Comparison of ENCODE assay signal across 13 cellular contexts in the genomic region with DNA sequence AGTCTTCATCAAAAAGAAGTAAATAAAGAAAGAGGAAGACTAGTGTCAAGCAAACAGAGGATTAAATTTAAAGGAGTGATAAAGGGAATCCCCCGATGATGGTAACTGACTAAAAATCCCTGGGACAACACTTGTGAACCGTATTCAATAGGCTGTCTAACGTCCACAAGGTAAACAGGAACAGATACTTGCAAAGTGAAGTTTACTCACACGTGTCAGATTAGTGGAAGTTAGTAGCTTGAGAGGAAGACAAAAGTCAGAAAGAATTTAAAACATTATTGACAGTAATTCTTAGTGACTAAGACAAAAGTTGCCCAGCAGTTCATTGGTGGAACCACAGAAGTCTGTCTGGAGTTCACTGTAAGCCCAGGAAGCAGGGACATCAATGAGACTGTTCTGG. TPM values are rescaled to one million over a fixed set of nuclear protein-coding genes. Genes with fewer than 3 reads are reported as not detected.
A peak's percentile ranks its signal among the peaks of the same experiment; 100 is the strongest.
DNase-seq lines count a peak whose midpoint lies in the region; ATAC-seq and TF ChIP-seq lines count a peak whose summit lies in the region.
"Had no signal": no experiment of that assay in that cellular context is flagged by ENCODE, and none has a peak within 500 bp of the region (broad histone marks: within the 10 kb centered on the region; RNA-seq: fewer than 3 reads in every experiment).

No MANE protein-coding gene starts in this region.

- CTCF ChIA-PET in activated B cell treated with CpG ODN at 0.5 μM for 24 hours (lab: Charles Lee) = no interaction called here

- H3K27me3 Mint-ChIP-seq in activated B cell treated with CpG ODN at 0.5 μM for 24 hours (no peaks in the 10 kb centered on the region), type B pancreatic cell (no peaks in the 10 kb centered on the region)
- H3K27me3 Mint-ChIP-seq: natural killer cell treated with Interleukin-12 subunit alpha and Interleukin-12 subunit beta and Interleukin-15 and Interleukin-18, amount 100 ng/mL, for 72 hours had no signal

- H3K4me1 Mint-ChIP-seq in activated B cell treated with CpG ODN at 0.5 μM for 24 hours (peaks cover 27% of the 10 kb centered on the region), type B pancreatic cell (ENCODE audit: unreplicated experiment) (peaks cover 9% of the 10 kb centered on the region)
- H3K4me1 Mint-ChIP-seq: H9 had no signal

- POLR2A ChIA-PET in activated B cell treated with CpG ODN at 0.5 μM for 24 hours (lab: Charles Lee) = interaction anchor here (1.5 kb wide), 1 partner anchor 26 kb away, joined by 5 read pairs; no protein-coding TSS in a partner anchor

- in situ Hi-C loops in GM13977 (cut with MboI; ENCODE audit: low pct_unique_long_range_greater_than_20kb, low sequenced_read_pairs, unreplicated experiment) = no loop called here

- H3K36me3 Mint-ChIP-seq in activated B cell treated with CpG ODN at 0.5 μM for 24 hours (ENCODE audit: low read depth) (no peaks in the 10 kb centered on the region), type B pancreatic cell (no peaks in the 10 kb centered on the region)
- H3K36me3 Mint-ChIP-seq: natural killer cell treated with Interleukin-12 subunit alpha and Interleukin-12 subunit beta and Interleukin-15 and Interleukin-18, amount 100 ng/mL, for 72 hours had no signal

- ATAC-seq in GM21367 (IDR thresholded peaks at IDR 0.05; ENCODE audit: unreplicated experiment) = peak; percentile 92
- ATAC-seq in HG03108 (IDR thresholded peaks at IDR 0.05; ENCODE audit: unreplicated experiment) = peak; percentile 92
- ATAC-seq in activated B cell treated with CpG ODN at 0.5 μM for 24 hours (ENCODE audit: low read depth) = peak; percentile 76
- ATAC-seq: gastrocnemius medialis; natural killer cell treated with Interleukin-12 subunit alpha and Interleukin-12 subunit beta and Interleukin-15 and Interleukin-18, amount 100 ng/mL, for 72 hours had no signal

- intact Hi-C loops in activated B cell treated with CpG ODN at 0.5 μM for 24 hours (cut with micrococcal nuclease) = loop anchor here (2.0 to 5.0 kb wide), 2 partner anchors 27 to 352 kb away; no protein-coding TSS in a partner anchor

- DNase-seq in GM13977 (ENCODE audit: low spot score) (peak; percentile 15), activated B cell treated with CpG ODN at 0.5 μM for 24 hours (no peak), type B pancreatic cell (ENCODE audit: extremely low spot score, unreplicated experiment) (no peak), pons (ENCODE audit: low spot score) (no peak), SW 1271 (lab: John Stamatoyannopoulos, UW) (no peak)
- no peak for DNase-seq in activated T-cell treated with anti-CD3 and anti-CD28 coated beads, Interleukin-2, amount 50 U/mL, for 48 hours
- DNase-seq: amygdala, gastrocnemius medialis, H9, NCI-H2171 treated with DMSO at 0.1 percent for 48 hours had no signal

- peak overlapping the region; percentile 36 for H3K4me3 Mint-ChIP-seq in activated B cell treated with CpG ODN at 0.5 μM for 24 hours
- no peak overlapping the region for H3K4me3 Mint-ChIP-seq in type B pancreatic cell
- H3K4me3 Mint-ChIP-seq: H9; natural killer cell treated with Interleukin-12 subunit alpha and Interleukin-12 subunit beta and Interleukin-15 and Interleukin-18, amount 100 ng/mL, for 72 hours had no signal

- TF ChIP-seq CTCF in GM13977 (IDR thresholded peaks at IDR 0.05; ENCODE audit: extremely low read depth, insufficient read depth, missing control alignments) (no peak), activated B cell treated with CpG ODN at 0.5 μM for 24 hours (IDR thresholded peaks at IDR 0.05) (no peak), type B pancreatic cell (conservative IDR thresholded peaks at IDR 0.05) (no peak)

- H3K9me3 Mint-ChIP-seq in activated B cell treated with CpG ODN at 0.5 μM for 24 hours (no peaks in the 10 kb centered on the region), type B pancreatic cell (no peaks in the 10 kb centered on the region)
- H3K9me3 Mint-ChIP-seq: H9; natural killer cell treated with Interleukin-12 subunit alpha and Interleukin-12 subunit beta and Interleukin-15 and Interleukin-18, amount 100 ng/mL, for 72 hours had no signal

- peak overlapping the region; percentile 51 for H3K27ac Mint-ChIP-seq in activated B cell treated with CpG ODN at 0.5 μM for 24 hours
- no peak overlapping the region for H3K27ac Mint-ChIP-seq in type B pancreatic cell
- H3K27ac Mint-ChIP-seq: H9; natural killer cell treated with Interleukin-12 subunit alpha and Interleukin-12 subunit beta and Interleukin-15 and Interleukin-18, amount 100 ng/mL, for 72 hours had no signal

RNA-seq across cellular contexts. Expression of a gene that starts 26.2 kb away (rescaled TPM):
- 32.5 and 36.9 TPM in 2 replicates for total RNA-seq in activated B cell treated with CpG ODN at 0.5 μM for 24 hours
- 24.7 and 29.0 TPM in 2 replicates for total RNA-seq in type B pancreatic cell (ENCODE audit: low replicate concordance)
